In genomic region chr9:29208670-29209069, GRCh38 we compare ENCODE assay signal across 14 cellular contexts. TPM values are rescaled to one million over a fixed set of nuclear protein-coding genes. Genes with fewer than 3 reads are reported as not detected.
A peak's percentile ranks its signal among the peaks of the same experiment; 100 is the strongest.
DNase-seq lines count a peak whose midpoint lies in the region; ATAC-seq and TF ChIP-seq lines count a peak whose summit lies in the region.
"Had no signal": no experiment of that assay in that cellular context is flagged by ENCODE, and none has a peak within 500 bp of the region (broad histone marks: within the 10 kb centered on the region; RNA-seq: fewer than 3 reads in every experiment).

No MANE protein-coding gene starts in this region.

- no peak for TF ChIP-seq EP300 in gastroesophageal sphincter (IDR thresholded peaks at IDR 0.05)

- H3K79me2 ChIP-seq in PC-3 (ENCODE audit: low read length) (no peaks in the 10 kb centered on the region), hepatocyte (no peaks in the 10 kb centered on the region)

- H3K36me3 ChIP-seq in PC-3 (ENCODE audit: low read depth, low read length) = no peaks in the 10 kb centered on the region
- no peaks in the 10 kb centered on the region for H3K36me3 ChIP-seq in hepatocyte (replicated peaks; ENCODE audit: insufficient read depth, low read depth)
- H3K36me3 ChIP-seq in gastroesophageal sphincter = no peaks in the 10 kb centered on the region
- H3K36me3 ChIP-seq: right atrium auricular region had no signal

- no peak overlapping the region for H3K27ac ChIP-seq in PC-3 (ENCODE audit: low read length)
- no peak overlapping the region for H3K27ac ChIP-seq in hepatocyte
- no peak overlapping the region for H3K27ac ChIP-seq in gastroesophageal sphincter
- H3K27ac ChIP-seq: right atrium auricular region had no signal

- CTCF ChIA-PET in PC-3 (lab: Charles Lee) = no interaction called here

- DNase-seq in A172 (ENCODE audit: low spot score) (peak; percentile 5), NCI-H1092 (lab: John Stamatoyannopoulos, UW) (peak; percentile 11), PC-3 (peak; percentile 26), hepatocyte (ENCODE audit: low spot score) (peak; percentile 13), foreskin fibroblast (no peak), HCEC 1CT (no peak), posterior cingulate gyrus (no peak)
- DNase-seq: activated CD4-positive, CD25-positive, alpha-beta regulatory T cell; NCI-H2171 treated with DMSO at 0.1 percent for 48 hours; stimulated activated CD4-positive, alpha-beta T cell treated with anti-CD3 and anti-CD28 coated beads, Interleukin-1b, Interleukin-23, amount 100 ng/mL, for 48 hours; T-helper 1 cell had no signal

- no peak overlapping the region for H2AFZ ChIP-seq in PC-3 (ENCODE audit: low read length)
- H2AFZ ChIP-seq in hepatocyte = no peak overlapping the region

- no peak for TF ChIP-seq POLR2A in gastroesophageal sphincter (IDR thresholded peaks at IDR 0.05)

- no peak for ATAC-seq in PC-3
- no peak for ATAC-seq in gastroesophageal sphincter

- H3K4me2 ChIP-seq in PC-3 (ENCODE audit: low read length) (no peak overlapping the region), hepatocyte (no peak overlapping the region)

- H3K9me3 ChIP-seq in PC-3 (ENCODE audit: low read length) = no peaks in the 10 kb centered on the region
- no peaks in the 10 kb centered on the region for H3K9me3 ChIP-seq in hepatocyte (ENCODE audit: low read depth)
- H3K9me3 ChIP-seq in gastroesophageal sphincter = no peaks in the 10 kb centered on the region
- H3K9me3 ChIP-seq: right atrium auricular region had no signal

- H3K9me2 ChIP-seq in PC-3 (replicated peaks; ENCODE audit: low read length) (no peaks in the 10 kb centered on the region), hepatocyte (replicated peaks; ENCODE audit: insufficient read depth) (no peaks in the 10 kb centered on the region)

- H3K4me1 ChIP-seq in PC-3 (ENCODE audit: insufficient read depth, low read length) = no peaks in the 10 kb centered on the region
- no peaks in the 10 kb centered on the region for H3K4me1 ChIP-seq in hepatocyte (ENCODE audit: insufficient read depth)
- H3K4me1 ChIP-seq in gastroesophageal sphincter = peaks cover 0 to 22% (median 16%) of the 10 kb centered on the region in 3 donors

- no peak overlapping the region for H3K9ac ChIP-seq in PC-3 (ENCODE audit: low read length)

- H3K27me3 ChIP-seq in PC-3 (ENCODE audit: low read length) (no peaks in the 10 kb centered on the region), hepatocyte (peaks cover 27% of the 10 kb centered on the region), gastroesophageal sphincter (peaks cover 35% of the 10 kb centered on the region)

- H3F3A ChIP-seq in PC-3 (ENCODE audit: low read length, unreplicated experiment) = no peaks in the 10 kb centered on the region

- H4K20me1 ChIP-seq in PC-3 (ENCODE audit: low read length) = no peaks in the 10 kb centered on the region
- H4K20me1 ChIP-seq in hepatocyte (ENCODE audit: insufficient read depth, poor library complexity, severe bottlenecking) = no peaks in the 10 kb centered on the region

- TF ChIP-seq CTCF in PC-3 (conservative IDR thresholded peaks at IDR 0.05; ENCODE audit: low read depth, low read length) (peak; percentile 29; the same call in 1 of the 2 replicates), hepatocyte (IDR thresholded peaks at IDR 0.05; ENCODE audit: poor library complexity) (peak; percentile 29), foreskin fibroblast (IDR thresholded peaks at IDR 0.05; ENCODE audit: low read depth, low read length) (no peak), gastroesophageal sphincter (IDR thresholded peaks at IDR 0.05) (no peak)

- POLR2A ChIA-PET in PC-3 (lab: Charles Lee; ENCODE audit: unreplicated experiment) = no interaction called here

- intact Hi-C loops in PC-3 (cut with micrococcal nuclease) (loop anchor here (2.0 to 10.0 kb wide), 3 partner anchors 274 to 1482 kb away; no protein-coding TSS in a partner anchor), posterior cingulate gyrus (cut with DNase I) (no loop called here)

- no TSS peak for BruUV-seq in PC-3 (replicated peaks; lab: Mats Ljungman, UMichigan)

- no peak overlapping the region for H3K4me3 ChIP-seq in PC-3 (ENCODE audit: low read length)
- no peak overlapping the region for H3K4me3 ChIP-seq in hepatocyte
- no peak overlapping the region for H3K4me3 ChIP-seq in foreskin fibroblast (ENCODE audit: low read depth in 1 of 2, low read length in 2 of 2)
- H3K4me3 ChIP-seq in gastroesophageal sphincter = no peak overlapping the region
- H3K4me3 ChIP-seq: right atrium auricular region had no signal

RNA-seq across cellular contexts. Expression of gene LINGO2, which starts 4.7 kb away (rescaled TPM):
- 0.72 and 0.90 TPM in 2 replicates for total RNA-seq in A172 (2014; rRNA removed; shearing (Covaris generic))
- total RNA-seq in PC-3 (2014; rRNA removed) = 0.06 and 0.33 TPM in 2 replicates
- total RNA-seq in hepatocyte = 1.2 and 1.6 TPM in 2 replicates
- 0.33 and 1.4 TPM in 2 replicates for polyA plus RNA-seq in hepatocyte
- total RNA-seq in gastroesophageal sphincter = under 1 TPM in 1 of 4 donors, not detected in 3; 0.31 TPM
- total RNA-seq: lung microvascular endothelial cell, right atrium auricular region had no signal

Comparison
In these comparisons a context has a peak if more than half of its experiments do, and no peak if none do; other contexts are left out.
1. DNase-seq: peak in A172 (single experiment), NCI-H1092 (single experiment), PC-3 (single experiment) and hepatocyte (single experiment); none in foreskin fibroblast (0 of 2), HCEC 1CT (single experiment) and posterior cingulate gyrus (0 of 10).
2. CTCF ChIP-seq: peak in PC-3 (single experiment) and hepatocyte (single experiment); none in foreskin fibroblast (single experiment) and gastroesophageal sphincter (0 of 4).